24 cellular contexts compared by ENCODE assay signal in genomic region chr9:126316085-126316655, GRCh38.
"Had no signal": no experiment of that assay in that cellular context is flagged by ENCODE, and none has a peak within 500 bp of the region (broad histone marks: within the 10 kb centered on the region; RNA-seq: fewer than 3 reads in every experiment).

No MANE protein-coding gene starts in this region.

- DNase-seq: dermis blood vessel endothelial cell; dorsolateral prefrontal cortex; effector CD4-positive, alpha-beta T cell; effector memory CD4-positive, alpha-beta T cell; erythroblast; esophagus squamous epithelium; foreskin melanocyte; gastrocnemius medialis; glutamatergic neuron; heart right ventricle; hippocampal formation; left cardiac atrium; left lung; left ventricle myocardium superior; lower lobe of right lung; mesenchymal stem cell had no signal

- H3K27ac ChIP-seq: coronary artery, epithelial cell of prostate, esophagus squamous epithelium, gastrocnemius medialis, heart right ventricle, left lung, lower lobe of right lung had no signal

- ATAC-seq: esophagus mucosa, gastrocnemius medialis, heart right ventricle, left cardiac atrium, left lung, left ventricle myocardium superior, lower lobe of right lung had no signal

- H3K4me1 Mint-ChIP-seq: mesothelial cell of epicardium had no signal

- H3K9me3 ChIP-seq: esophagus squamous epithelium, gastrocnemius medialis, left lung, lower lobe of right lung had no signal

- H3K36me3 ChIP-seq: esophagus squamous epithelium, gastrocnemius medialis, heart right ventricle, left lung, lower lobe of right lung had no signal

- FAIRE-seq: colon, endothelial cell of umbilical vein, islet of Langerhans, keratinocyte had no signal

- H3K36me3 Mint-ChIP-seq: mesothelial cell of epicardium had no signal

- H3K27me3 ChIP-seq: dorsolateral prefrontal cortex, esophagus squamous epithelium, gastrocnemius medialis, heart right ventricle, left lung had no signal

- H3K4me3 ChIP-seq: coronary artery, dorsolateral prefrontal cortex, esophagus squamous epithelium, gastrocnemius medialis, heart right ventricle, left lung, lower lobe of right lung had no signal

- H3K4me3 Mint-ChIP-seq: mesothelial cell of epicardium had no signal

- H3K27ac Mint-ChIP-seq: mesothelial cell of epicardium had no signal

- H3K4me1 ChIP-seq: esophagus squamous epithelium, gastrocnemius medialis, left lung, lower lobe of right lung had no signal
